24 cellular contexts compared by ENCODE assay signal in the genomic region with DNA sequence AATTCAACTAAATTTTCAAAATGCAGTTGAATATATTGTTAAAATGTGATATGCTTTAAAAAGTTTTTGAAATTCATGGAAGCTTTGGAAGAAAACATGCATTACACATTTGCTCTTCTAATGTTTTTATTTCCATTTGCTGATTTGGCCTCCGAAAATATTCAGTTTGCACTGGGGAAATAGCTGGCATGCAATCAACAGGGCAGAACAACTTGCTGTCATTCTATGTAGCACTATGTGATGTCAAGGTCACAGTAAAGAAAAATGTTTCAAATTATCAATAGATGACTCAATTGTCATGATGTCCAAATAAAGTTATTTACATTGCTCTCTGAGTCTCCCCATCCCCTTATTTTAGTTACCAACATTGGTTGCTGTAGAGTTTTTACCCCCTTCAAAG.
DNase-seq lines count a peak whose midpoint lies in the region; ATAC-seq, FAIRE-seq and TF ChIP-seq lines count a peak whose summit lies in the region.
"Had no signal": no experiment of that assay in that cellular context is flagged by ENCODE, and none has a peak within 500 bp of the region (broad histone marks: within the 10 kb centered on the region; RNA-seq: fewer than 3 reads in every experiment).

No MANE protein-coding gene starts in this region.

- H3K4me1 Mint-ChIP-seq in natural killer cell: no peaks in the 10 kb centered on the region
- H3K4me1 Mint-ChIP-seq: B cell had no signal

- no peak overlapping the region for H3K4me3 Mint-ChIP-seq in natural killer cell
- H3K4me3 Mint-ChIP-seq: B cell; CD8-positive, alpha-beta T cell had no signal

- TF ChIP-seq CTCF in natural killer cell (IDR thresholded peaks at IDR 0.05): no peak

- no peak overlapping the region for H3K27ac Mint-ChIP-seq in natural killer cell
- H3K27ac Mint-ChIP-seq: B cell; CD8-positive, alpha-beta T cell had no signal

- no peaks in the 10 kb centered on the region for H3K27me3 Mint-ChIP-seq in natural killer cell (ENCODE audit: low read depth in 2 of 2)
- H3K27me3 Mint-ChIP-seq: B cell had no signal

- ATAC-seq in natural killer cell: no peak
- ATAC-seq: CD8-positive, alpha-beta T cell; PC-3; Right ventricle myocardium inferior had no signal

- FAIRE-seq in G401.6 (lab: Jason Lieb, UNC): peak; percentile 45
- FAIRE-seq: HTR-8/SVneo had no signal

- intact Hi-C loops in natural killer cell (cut with micrococcal nuclease): no loop called here

- H3K36me3 Mint-ChIP-seq in natural killer cell: no peaks in the 10 kb centered on the region
- H3K36me3 Mint-ChIP-seq: CD8-positive, alpha-beta T cell had no signal

- peak; percentile 59 for DNase-seq in cerebellar cortex (ENCODE audit: low spot score)
- peak; percentile 13 for DNase-seq in fibroblast of the conjunctiva (ENCODE audit: low read depth)
- no peak for DNase-seq in activated CD4-positive, alpha-beta T cell treated with anti-CD3 and anti-CD28 coated beads, Interleukin-2, amount 50 U/mL, for 1 hour
- DNase-seq in natural killer cell: no peak
- DNase-seq in NCI-H1694 treated with DMSO at 0.1 percent for 48 hours (lab: John Stamatoyannopoulos, UW): no peak
- DNase-seq in HT-29 (ENCODE audit: low spot score): no peak
- DNase-seq: Caco-2; CD8-positive, alpha-beta T cell; DMS79; GM23248; H7; KBM-7; MG63; NCI-H2029 treated with DMSO at 0.1 percent for 48 hours; NCI-H446 treated with DMSO at 0.1 percent for 48 hours; NCI-H526; NCI-H82; NK-92 treated with Interleukin-12 subunit alpha and Interleukin-12 subunit beta, amount 100 ng/mL, for 24 hours; PC-3; SJCRH30 had no signal

- H3K9me3 Mint-ChIP-seq in natural killer cell: peaks cover 3 to 6% of the 10 kb centered on the region in 2 donors
- H3K9me3 Mint-ChIP-seq: CD8-positive, alpha-beta T cell had no signal

Comparison
In these comparisons a context has a peak if more than half of its experiments do, and no peak if none do; other contexts are left out.
1. DNase-seq: peak in cerebellar cortex (single experiment) and fibroblast of the conjunctiva (single experiment); none in activated CD4-positive, alpha-beta T cell treated with anti-CD3 and anti-CD28 coated beads, Interleukin-2, amount 50 U/mL, for 1 hour (single experiment), natural killer cell (single experiment), NCI-H1694 treated with DMSO at 0.1 percent for 48 hours (single experiment) and HT-29 (single experiment).